In genomic region chr22:36505998-36506635, GRCh38 we compare ENCODE assay signal across 8 cellular contexts. TPM values are rescaled to one million over a fixed set of nuclear protein-coding genes. Genes with fewer than 3 reads are reported as not detected.
DNase-seq lines count a peak whose midpoint lies in the region; ATAC-seq and TF ChIP-seq lines count a peak whose summit lies in the region.

No MANE protein-coding gene starts in this region.

- H3K9me3 ChIP-seq in cardiac muscle cell (ENCODE audit: low read depth) (no peaks in the 10 kb centered on the region), mammary epithelial cell (replicated peaks; ENCODE audit: insufficient read depth, low read length) (no peaks in the 10 kb centered on the region), vagina (no peaks in the 10 kb centered on the region)

- BruUV-seq in mammary epithelial cell (replicated peaks; lab: Mats Ljungman, UMichigan), result no TSS peak

- in situ Hi-C loops in mammary epithelial cell (cut with MboI; ENCODE audit: low sequenced_read_pairs in 2 of 2), result no loop called here

- peak overlapping the region; percentile 41 for H3K4me3 ChIP-seq in cardiac muscle cell
- peak overlapping the region; percentile 41 to 54 (median 49) for H3K4me3 ChIP-seq in mammary epithelial cell (replicated peaks in 1 of 3; ENCODE audit: insufficient read depth in 1 of 3, low read depth in 2 of 3, low read length in 3 of 3)
- H3K4me3 ChIP-seq in vagina, result peak overlapping the region; percentile 51 to 53

- no peak overlapping the region for H3K27ac Mint-ChIP-seq in mesothelial cell of epicardium

- no peak overlapping the region for H3K9ac ChIP-seq in mammary epithelial cell (ENCODE audit: insufficient read depth, low read length)

- no peaks in the 10 kb centered on the region for H4K20me1 ChIP-seq in mammary epithelial cell (ENCODE audit: insufficient read depth, low read length)

- DNase-seq in cardiac muscle cell (ENCODE audit: low read depth in 1 of 2, low spot score in 1 of 2), result no peak
- no peak for DNase-seq in Right ventricle myocardium superior
- DNase-seq in mammary epithelial cell, result no peak
- no peak for DNase-seq in mesothelial cell of epicardium (ENCODE audit: low spot score in 2 of 2, unreplicated experiment in 2 of 2)
- DNase-seq in vagina (ENCODE audit: extremely low spot score in 2 of 2), result no peak
- no peak for DNase-seq in GOT3 (lab: John Stamatoyannopoulos, UW)

- intact Hi-C loops in Right ventricle myocardium superior (cut with DNase I), result no loop called here
- intact Hi-C loops in mammary epithelial cell (cut with micrococcal nuclease), result no loop called here
- intact Hi-C loops in vagina (cut with DNase I), result no loop called here

- H3K27ac ChIP-seq in cardiac muscle cell, result peak overlapping the region; percentile 34
- H3K27ac ChIP-seq in mammary epithelial cell (ENCODE audit: insufficient read depth, low read depth, low read length), result no peak overlapping the region
- H3K27ac ChIP-seq in vagina, result peak overlapping the region; percentile 82

- 88% methylated on average over 47 of the region's 60 CpGs for WGBS in mammary epithelial cell (ENCODE audit: low coverage, missing lambda C conversion rate)

- H3K36me3 Mint-ChIP-seq in mesothelial cell of epicardium, result peaks cover 17% of the 10 kb centered on the region

- no peaks in the 10 kb centered on the region for H3K27me3 ChIP-seq in cardiac muscle cell
- no peaks in the 10 kb centered on the region for H3K27me3 ChIP-seq in mammary epithelial cell (ENCODE audit: insufficient read depth, low read length)
- no peaks in the 10 kb centered on the region for H3K27me3 ChIP-seq in vagina

- no peaks in the 10 kb centered on the region for H3K79me2 ChIP-seq in mammary epithelial cell (ENCODE audit: insufficient read depth, low read length)

- H3K36me3 ChIP-seq in cardiac muscle cell, result peaks cover 6% of the 10 kb centered on the region
- peaks cover 7% of the 10 kb centered on the region for H3K36me3 ChIP-seq in mammary epithelial cell (ENCODE audit: insufficient read depth, low read length)
- H3K36me3 ChIP-seq in vagina, result peaks cover 3 to 12% of the 10 kb centered on the region in 2 donors

- H3K4me1 ChIP-seq in cardiac muscle cell (ENCODE audit: low read depth) (no peaks in the 10 kb centered on the region), mammary epithelial cell (ENCODE audit: insufficient read depth, low read length) (peaks cover 14% of the 10 kb centered on the region), vagina (peaks cover 35% of the 10 kb centered on the region)

- peaks cover 21% of the 10 kb centered on the region for H3K4me1 Mint-ChIP-seq in mesothelial cell of epicardium

- H3K4me2 ChIP-seq in mammary epithelial cell (ENCODE audit: insufficient read depth, low read depth, low read length), result peak overlapping the region; percentile 85

- dilution Hi-C loops in mammary epithelial cell (cut with HindIII; ENCODE audit: low sequenced_read_pairs), result no loop called here

- H3K27me3 Mint-ChIP-seq in mesothelial cell of epicardium (ENCODE audit: low read depth), result no peaks in the 10 kb centered on the region

- H2AFZ ChIP-seq in mammary epithelial cell (ENCODE audit: low read depth, low read length), result peak overlapping the region; percentile 86

- TF ChIP-seq CTCF in cardiac muscle cell (IDR thresholded peaks at IDR 0.05; ENCODE audit: low read depth, low read length) (no peak), mammary epithelial cell (conservative IDR thresholded peaks at IDR 0.05 in 1 of 2, IDR thresholded peaks at IDR 0.05 in 1 of 2; ENCODE audit: extremely low read depth in 1 of 2, insufficient read depth in 1 of 2, low read depth in 1 of 2, low read length in 2 of 2) (no peak), mesothelial cell of epicardium (IDR thresholded peaks at IDR 0.05; ENCODE audit: unreplicated experiment) (no peak), vagina (IDR thresholded peaks at IDR 0.05) (no peak)

- H3K4me3 Mint-ChIP-seq in mesothelial cell of epicardium, result peak overlapping the region; percentile 56

- no peak for TF ChIP-seq POLR2A in vagina (IDR thresholded peaks at IDR 0.05)

- ATAC-seq in Right ventricle myocardium superior (ENCODE audit: poor library complexity) (no peak), HG03196 (IDR thresholded peaks at IDR 0.05; ENCODE audit: unreplicated experiment) (no peak), HG02938 (IDR thresholded peaks at IDR 0.05; ENCODE audit: unreplicated experiment) (no peak)

- no peaks in the 10 kb centered on the region for H3K9me3 Mint-ChIP-seq in mesothelial cell of epicardium

- CTCF ChIA-PET in mammary epithelial cell (lab: Charles Lee; ENCODE audit: low non-redundant PET), result no interaction called here

RNA-seq across cellular contexts. Expression of gene FOXRED2, which starts 0.7 kb away (rescaled TPM):
- total RNA-seq in cardiac muscle cell (17.1 and 25.7 TPM in 2 replicates), Right ventricle myocardium superior (10.3 TPM), mammary epithelial cell (1 to 10 TPM; 5.8 to 7.4 TPM), mesothelial cell of epicardium (39.8 to 43.9 TPM (median 39.9 TPM) in 3 replicates), vagina (3.7 TPM)
- polyA plus RNA-seq in cardiac muscle cell (22.3 and 24.4 TPM in 2 replicates), mammary epithelial cell (4.4 TPM)
- 12.1 TPM for polyA minus RNA-seq in mammary epithelial cell

RNA-seq across cellular contexts. Expression of gene EIF3D, which starts 22.8 kb away (rescaled TPM):
- 413 and 497 TPM in 2 replicates for total RNA-seq in cardiac muscle cell
- polyA plus RNA-seq in cardiac muscle cell, result 136 and 159 TPM in 2 replicates
- total RNA-seq in Right ventricle myocardium superior, result 66.2 TPM
- total RNA-seq in mammary epithelial cell, result 100 to 1,000 TPM; 210 to 354 TPM
- 497 TPM for polyA plus RNA-seq in mammary epithelial cell
- polyA minus RNA-seq in mammary epithelial cell, result 395 TPM
- 194 to 204 TPM (median 197 TPM) in 3 replicates for total RNA-seq in mesothelial cell of epicardium
- total RNA-seq in vagina, result 266 TPM

RNA-seq across cellular contexts. Expression of gene TXN2, which starts 24.7 kb away (rescaled TPM):
- 54.5 and 83.1 TPM in 2 replicates for total RNA-seq in cardiac muscle cell
- 143 and 193 TPM in 2 replicates for polyA plus RNA-seq in cardiac muscle cell
- total RNA-seq in Right ventricle myocardium superior, result 123 TPM
- total RNA-seq in mammary epithelial cell, result 10 to 100 TPM; 34.7 to 56.9 TPM
- polyA plus RNA-seq in mammary epithelial cell, result 127 TPM
- polyA minus RNA-seq in mammary epithelial cell, result 136 TPM
- total RNA-seq in mesothelial cell of epicardium, result 54.9 to 64.1 TPM (median 59.1 TPM) in 3 replicates
- total RNA-seq in vagina, result 46.9 TPM
